37 cellular contexts compared by ENCODE assay signal in genomic region chr6:31091680-31092079, GRCh38. TPM values are rescaled to one million over a fixed set of nuclear protein-coding genes. Genes with fewer than 3 reads are reported as not detected.
"Had no signal": no experiment of that assay in that cellular context is flagged by ENCODE, and none has a peak within 500 bp of the region (broad histone marks: within the 10 kb centered on the region; RNA-seq: fewer than 3 reads in every experiment).

No MANE protein-coding gene starts in this region.

- H3K36me3 ChIP-seq: adrenal gland, breast epithelium, Peyer's patch, SJSA1 had no signal

- DNase-seq: activated B cell treated with CpG ODN at 0.5 μM for 24 hours; activated CD4-positive, alpha-beta memory T cell treated with anti-CD3 and anti-CD28 coated beads for 36 hours; activated CD4-positive, alpha-beta T cell treated with anti-CD3 and anti-CD28 coated beads for 4 hours; activated CD4-positive, alpha-beta T cell treated with anti-CD3 and anti-CD28 coated beads, Interleukin-2, amount 50 U/mL, for 1 hour; activated CD4-positive, CD25-positive, alpha-beta regulatory T cell treated with anti-CD3 and anti-CD28 coated beads, Interleukin-2, amount 50 U/mL, for 72 hours; activated CD8-positive, alpha-beta memory T cell treated with anti-CD3 and anti-CD28 coated beads, Interleukin-2, amount 50 U/mL, for 4 hours; activated gamma-delta T cell treated with Interleukin-2 at 50 U/mL for 16 hours; activated naive CD4-positive, alpha-beta T cell treated with anti-CD3 and anti-CD28 coated beads for 36 hours; activated T-cell treated with anti-CD3 and anti-CD28 coated beads for 4 hours; activated T-cell treated with anti-CD3 and anti-CD28 coated beads, Interleukin-2, amount 50 U/mL, for 4 hours; adrenal gland; body of pancreas; Kasumi-1; KG1; NCI-H1105; NCI-H1417 treated with DMSO at 0.1 percent for 48 hours; NCI-H187 treated with DMSO at 0.1 percent for 48 hours; NCI-H2081; NCI-H2171 treated with DMSO at 0.1 percent for 48 hours; NCI-H345; NCI-H524 treated with DMSO at 0.1 percent for 48 hours; PC-3; RPMI8226; SHP77 treated with DMSO at 0.1 percent for 48 hours; SK-N-SH; T-cell; T-helper 2 cell; T-helper 9 cell had no signal

- ATAC-seq: activated naive CD4-positive, alpha-beta T cell treated with anti-CD3 and anti-CD28 coated beads, Interleukin-2, amount 50 U/mL, for 72 hours; activated T-cell treated with anti-CD3 and anti-CD28 coated beads, Interleukin-2, amount 50 U/mL, for 4 hours; body of pancreas; PC-3; T-cell had no signal

- H3K27ac ChIP-seq: adrenal gland, body of pancreas, breast epithelium, SJSA1, VCaP had no signal

- H3K4me3 ChIP-seq: adrenal gland, body of pancreas, breast epithelium, Peyer's patch, SJSA1 had no signal

- H3K9me2 ChIP-seq: SK-N-SH had no signal

- H3K27me3 ChIP-seq: adrenal gland, body of pancreas, breast epithelium, Peyer's patch, SJSA1 had no signal

- H3K9ac ChIP-seq: SK-N-SH had no signal

- H3K9me3 ChIP-seq: adrenal gland, body of pancreas, breast epithelium, Peyer's patch, SJSA1, SK-N-SH had no signal

- H3K4me2 ChIP-seq: SK-N-SH had no signal

RNA-seq across cellular contexts. Expression of gene C6orf15, which starts 20.7 kb away (rescaled TPM):
- total RNA-seq: activated B cell treated with CpG ODN at 0.5 μM for 24 hours; activated CD4-positive, alpha-beta memory T cell treated with anti-CD3 and anti-CD28 coated beads for 36 hours; activated naive CD4-positive, alpha-beta T cell treated with anti-CD3 and anti-CD28 coated beads for 36 hours; activated naive CD4-positive, alpha-beta T cell treated with anti-CD3 and anti-CD28 coated beads, Interleukin-2, amount 50 U/mL, for 72 hours; activated T-cell treated with anti-CD3 and anti-CD28 coated beads, Interleukin-2, amount 50 U/mL, for 4 hours; activated T-helper 1 cell treated with anti-CD3 and anti-CD28 coated beads, Interleukin-12 subunit alpha, Interleukin-12 subunit beta, Interleukin-2, Interleukin-4 antibody, amounts not matched to agents 30 ng/mL and 10 ng/mL and 1 ng/mL, durations not matched to agents 14 hours and 24 hours and 36 hours; adrenal gland; body of pancreas; cardiac septum; NCI-H460; PC-3; Peyer's patch; SJSA1; T-cell had no signal
- polyA plus RNA-seq: adrenal gland, SK-N-SH had no signal

RNA-seq across cellular contexts. Expression of gene PSORS1C1, which starts 22.9 kb away (rescaled TPM):
- total RNA-seq: activated CD4-positive, alpha-beta memory T cell treated with anti-CD3 and anti-CD28 coated beads for 36 hours; activated T-cell treated with anti-CD3 and anti-CD28 coated beads, Interleukin-2, amount 50 U/mL, for 4 hours; T-cell had no signal

RNA-seq across cellular contexts. Expression of gene CDSN, which starts 28.6 kb away (rescaled TPM):
- total RNA-seq: activated B cell treated with CpG ODN at 0.5 μM for 24 hours; activated CD4-positive, alpha-beta memory T cell treated with anti-CD3 and anti-CD28 coated beads for 36 hours; activated naive CD4-positive, alpha-beta T cell treated with anti-CD3 and anti-CD28 coated beads for 36 hours; activated naive CD4-positive, alpha-beta T cell treated with anti-CD3 and anti-CD28 coated beads, Interleukin-2, amount 50 U/mL, for 72 hours; activated T-cell treated with anti-CD3 and anti-CD28 coated beads, Interleukin-2, amount 50 U/mL, for 4 hours; activated T-helper 1 cell treated with anti-CD3 and anti-CD28 coated beads, Interleukin-12 subunit alpha, Interleukin-12 subunit beta, Interleukin-2, Interleukin-4 antibody, amounts not matched to agents 30 ng/mL and 10 ng/mL and 1 ng/mL, durations not matched to agents 14 hours and 24 hours and 36 hours; adrenal gland; body of pancreas; cardiac septum; NCI-H460; SJSA1; T-cell had no signal

RNA-seq across cellular contexts. Expression of gene PSORS1C2, which starts 47.2 kb away (rescaled TPM):
- total RNA-seq: activated B cell treated with CpG ODN at 0.5 μM for 24 hours; activated CD4-positive, alpha-beta memory T cell treated with anti-CD3 and anti-CD28 coated beads for 36 hours; activated naive CD4-positive, alpha-beta T cell treated with anti-CD3 and anti-CD28 coated beads for 36 hours; activated naive CD4-positive, alpha-beta T cell treated with anti-CD3 and anti-CD28 coated beads, Interleukin-2, amount 50 U/mL, for 72 hours; activated T-cell treated with anti-CD3 and anti-CD28 coated beads, Interleukin-2, amount 50 U/mL, for 4 hours; activated T-helper 1 cell treated with anti-CD3 and anti-CD28 coated beads, Interleukin-12 subunit alpha, Interleukin-12 subunit beta, Interleukin-2, Interleukin-4 antibody, amounts not matched to agents 30 ng/mL and 10 ng/mL and 1 ng/mL, durations not matched to agents 14 hours and 24 hours and 36 hours; adrenal gland; astrocyte; body of pancreas; breast epithelium; cardiac septum; NCI-H460; PC-3; Peyer's patch; SJSA1; T-cell had no signal
- polyA plus RNA-seq: adrenal gland, SK-N-SH had no signal
